ENCODE assay signal across 8 cellular contexts in genomic region chr2:174603280-174603679, GRCh38. TPM values are rescaled to one million over a fixed set of nuclear protein-coding genes. Genes with fewer than 3 reads are reported as not detected.
DNase-seq lines count a peak whose midpoint lies in the region; ATAC-seq, FAIRE-seq and TF ChIP-seq lines count a peak whose summit lies in the region.

No MANE protein-coding gene starts in this region.

- no peaks in the 10 kb centered on the region for H3K9me1 ChIP-seq in keratinocyte (ENCODE audit: control insufficient read depth, extremely low read depth, insufficient read depth, low read length)

- no peak overlapping the region for H3K4me2 ChIP-seq in keratinocyte (ENCODE audit: control insufficient read depth, extremely low read depth, insufficient read depth, low read depth, low read length)

- no peaks in the 10 kb centered on the region for H4K20me1 ChIP-seq in keratinocyte (ENCODE audit: control insufficient read depth, extremely low read depth, insufficient read depth, low read length)

- no peak overlapping the region for H3K27ac ChIP-seq in keratinocyte (ENCODE audit: control insufficient read depth, insufficient read depth, low read length)

- in situ Hi-C loops in ACHN (cut with HindIII; ENCODE audit: low pct_ligation_motif_present, low pct_unique_long_range_greater_than_20kb, low sequenced_read_pairs): no loop called here

- DNase-seq in ACHN (peak; percentile 42), GM12865 (ENCODE audit: low read depth) (peak; percentile 67), HTR-8/SVneo (ENCODE audit: insufficient read length, low spot score) (peak; percentile 22), SW480 (ENCODE audit: low spot score) (peak; percentile 43), keratinocyte (ENCODE audit: low read depth, low spot score) (no peak)
- peak; percentile 29 to 46 for DNase-seq in stimulated activated CD8-positive, alpha-beta memory T cell treated with anti-CD3 and anti-CD28 coated beads, Interleukin-7, amount 100 ng/mL, for 4 hours (ENCODE audit: low read depth in 2 of 2)

- ATAC-seq in HG03139 (IDR thresholded peaks at IDR 0.05; ENCODE audit: unreplicated experiment): no peak

- H3K4me1 Mint-ChIP-seq in brain: peaks cover 38% of the 10 kb centered on the region

- FAIRE-seq in HTR-8/SVneo (lab: Jason Lieb, UNC) (no peak), keratinocyte (lab: Jason Lieb, UNC) (peak; percentile 86)

- H3K27ac Mint-ChIP-seq in brain: peak overlapping the region in 4 of 5 experiments; percentile 3 to 71 (median 52)

- no peaks in the 10 kb centered on the region for H3K9me3 ChIP-seq in keratinocyte (ENCODE audit: control insufficient read depth, low read depth, low read length)

- H3K27me3 ChIP-seq in keratinocyte (ENCODE audit: control insufficient read depth, extremely low read depth, insufficient read depth, low read length): no peaks in the 10 kb centered on the region

- H3K36me3 ChIP-seq in keratinocyte (ENCODE audit: control insufficient read depth in 2 of 2, extremely low read depth in 1 of 2, insufficient read depth in 2 of 2, low read length in 2 of 2): no peaks in the 10 kb centered on the region

- dilution Hi-C loops in keratinocyte (cut with MboI; ENCODE audit: extremely low pct_ligation_motif_present, low sequenced_read_pairs): no loop called here

- H3K9me3 Mint-ChIP-seq in brain: no peaks in the 10 kb centered on the region

- H2AFZ ChIP-seq in keratinocyte (ENCODE audit: control insufficient read depth, low read length): no peak overlapping the region

- no peaks in the 10 kb centered on the region for H3K27me3 Mint-ChIP-seq in brain

- no peak overlapping the region for H3K9ac ChIP-seq in keratinocyte (ENCODE audit: control insufficient read depth, extremely low read depth, insufficient read depth, low read length)

- no peak overlapping the region for H3K4me3 Mint-ChIP-seq in brain

- H3K79me2 ChIP-seq in keratinocyte (ENCODE audit: control insufficient read depth, insufficient read depth, low read length): no peaks in the 10 kb centered on the region

- H3K4me1 ChIP-seq in keratinocyte (ENCODE audit: control insufficient read depth, extremely low read depth, insufficient read depth, low read length): no peaks in the 10 kb centered on the region

- H3K36me3 Mint-ChIP-seq in brain: no peaks in the 10 kb centered on the region

- peak; percentile 51 for TF ChIP-seq CTCF in GM12865 (IDR thresholded peaks at IDR 0.05; ENCODE audit: insufficient read depth, low read depth, low read length, missing control alignments)
- peak; percentile 31 to 59 for TF ChIP-seq CTCF in brain (conservative IDR thresholded peaks at IDR 0.05)
- peak; percentile 47 to 75 (median 51) for TF ChIP-seq CTCF in keratinocyte (optimal IDR thresholded peaks at IDR 0.05 in 1 of 3, IDR thresholded peaks at IDR 0.05 in 1 of 3, conservative IDR thresholded peaks at IDR 0.05 in 1 of 3; ENCODE audit: extremely low read depth in 1 of 3, insufficient read depth in 2 of 3, low read length in 3 of 3)

- H3K4me3 ChIP-seq in GM12865 (ENCODE audit: low read depth, low read length) (no peak overlapping the region), keratinocyte (ENCODE audit: control insufficient read depth in 2 of 3, extremely low read depth in 1 of 3, insufficient read depth in 2 of 3, low read depth in 1 of 3, low read length in 3 of 3) (no peak overlapping the region)

RNA-seq across cellular contexts. Expression of gene WIPF1, which starts 5.7 kb away (rescaled TPM):
- polyA plus RNA-seq in brain (ENCODE audit: insufficient read depth, low read depth, low replicate concordance) (20.8 TPM), keratinocyte (0.09 to 0.32 TPM (median 0.16 TPM) in 3 replicates)
- not detected for polyA plus RNA-seq in keratinocyte (2011; ENCODE audit: low read depth)
- polyA plus RNA-seq in keratinocyte (2011; cell fraction: cytosol; rRNA removed): 0.10 and 0.21 TPM in 2 replicates
- polyA plus RNA-seq in keratinocyte (2011; cell fraction: nucleus; rRNA removed): 0.13 and 0.63 TPM in 2 replicates
- polyA plus RNA-seq in keratinocyte (2012; ENCODE audit: low replicate concordance): 0.16 and 0.72 TPM in 2 replicates
- polyA minus RNA-seq in keratinocyte: 0.07 to 0.46 TPM in 2 of 3 replicates, not detected in the other
- polyA minus RNA-seq in keratinocyte (2011; cell fraction: cytosol; rRNA and poly(A)+ RNA removed): not detected
- polyA minus RNA-seq in keratinocyte (2011; cell fraction: nucleus; rRNA and poly(A)+ RNA removed): 0.32 and 1.2 TPM in 2 replicates

Comparison
In these comparisons a context has a peak if more than half of its experiments do, and no peak if none do; other contexts are left out.
1. RNA of gene WIPF1, which starts 5.7 kb away (polyA plus RNA-seq): 20.8 TPM in brain (single experiment); 0.09 to 0.72 TPM in keratinocyte; every median in the first group is over 10 times any median in the second.
2. Peak in every context shown above with its lines, with median percentiles within 50 percentile points of each other: CTCF ChIP-seq.